8 cellular contexts compared by ENCODE assay signal in the genomic region with DNA sequence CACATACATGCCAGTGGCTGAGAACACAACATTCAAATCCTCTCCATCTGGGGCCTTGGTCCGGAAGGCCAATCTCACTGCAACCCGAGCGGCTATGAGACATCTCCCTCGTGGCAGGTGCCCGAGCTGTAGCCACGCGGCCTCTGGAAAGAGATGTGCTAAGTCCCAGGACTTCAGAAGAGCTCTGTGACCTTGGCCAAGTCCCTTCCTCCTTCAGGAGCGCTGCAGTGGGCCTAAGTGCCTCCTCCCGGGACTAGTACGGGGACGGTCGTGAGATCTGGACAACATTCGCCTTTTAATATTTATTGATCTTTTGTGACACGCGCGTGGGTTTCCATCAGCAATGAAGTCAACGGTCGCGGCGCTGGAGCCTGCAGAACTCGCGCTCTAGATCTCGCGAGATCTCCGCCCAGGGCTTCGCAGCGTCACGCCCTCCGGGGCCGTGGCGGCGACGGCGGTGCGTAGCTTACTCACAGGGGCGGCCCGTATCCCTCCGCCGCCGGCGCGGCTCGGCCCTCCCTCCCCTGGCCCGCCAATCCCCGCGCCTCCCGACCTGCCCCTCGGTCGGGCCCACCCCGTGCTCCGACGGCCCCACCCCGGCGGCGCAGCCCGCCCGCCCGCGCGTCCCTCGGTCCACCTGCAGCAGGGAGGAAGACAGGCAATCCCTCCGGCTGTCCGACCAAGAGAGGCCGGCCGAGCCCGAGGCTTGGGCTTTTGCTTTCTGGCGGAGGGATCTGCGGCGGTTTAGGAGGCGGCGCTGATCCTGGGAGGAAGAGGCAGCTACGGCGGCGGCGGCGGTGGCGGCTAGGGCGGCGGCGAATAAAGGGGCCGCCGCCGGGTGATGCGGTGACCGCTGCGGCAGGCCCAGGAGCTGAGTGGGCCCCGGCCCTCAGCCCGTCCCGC. TPM values are rescaled to one million over a fixed set of nuclear protein-coding genes. Genes with fewer than 3 reads are reported as not detected.
DNase-seq lines count a peak whose midpoint lies in the region; ATAC-seq and TF ChIP-seq lines count a peak whose summit lies in the region.

A gene (plus strand): TSS at position 588 of the 903 bp plus-strand sequence. CDS start 453 bp downstream, outside the sequence.

- H4K20me1 ChIP-seq in fibroblast of lung (ENCODE audit: control insufficient read depth, extremely low read depth, insufficient read depth, low read length): peaks cover 2% of the 10 kb centered on the region

- H3K4me3 Mint-ChIP-seq in activated T-helper 17 cell treated with anti-CD3 and anti-CD28 coated beads, Interleukin-2, amount 50 U/mL, for 72 hours: peak within 1 kb of the TSS; percentile 88
- H3K4me3 Mint-ChIP-seq in naive thymus-derived CD4-positive, alpha-beta T cell: peak within 1 kb of the TSS; percentile 90 to 100 (median 98)
- H3K4me3 Mint-ChIP-seq in stimulated activated memory B cell treated with anti-CD40 and anti-IgM and Interleukin-4, amounts not matched to agents 10 μg/mL and 1 μg/mL and 100 μg/mL, for 72 hours: peak within 1 kb of the TSS; percentile 99

- peak within 1 kb of the TSS; percentile 99 for H3K4me2 ChIP-seq in fibroblast of lung (ENCODE audit: extremely low read depth, insufficient read depth, low read length)

- H3K4me1 ChIP-seq in fibroblast of lung (ENCODE audit: control insufficient read depth, extremely low read depth, insufficient read depth, low read length): peaks cover 8% of the 10 kb centered on the region
- peaks cover 26 to 36% of the 10 kb centered on the region in 2 donors for H3K4me1 ChIP-seq in naive thymus-derived CD4-positive, alpha-beta T cell (ENCODE audit: control insufficient read depth in 2 of 2, insufficient read depth in 2 of 2, low read length in 2 of 2)

- peak within 1 kb of the TSS; percentile 85 for H2AFZ ChIP-seq in fibroblast of lung (ENCODE audit: low read length)

- H3K27me3 ChIP-seq in fibroblast of lung (ENCODE audit: control insufficient read depth, insufficient read depth, low read length): no peaks in the 10 kb centered on the region
- no peaks in the 10 kb centered on the region for H3K27me3 ChIP-seq in naive thymus-derived CD4-positive, alpha-beta T cell (ENCODE audit: control insufficient read depth in 2 of 2, insufficient read depth in 2 of 2, low read length in 2 of 2)

- H3K36me3 ChIP-seq in fibroblast of lung (ENCODE audit: control insufficient read depth, insufficient read depth, low read length): no peaks in the 10 kb centered on the region
- H3K36me3 ChIP-seq in naive thymus-derived CD4-positive, alpha-beta T cell (ENCODE audit: control insufficient read depth in 2 of 3, insufficient read depth in 3 of 3, low read length in 3 of 3): peaks cover 0 to 10% (median 0%) of the 10 kb centered on the region in 3 experiments

- peak within 1 kb of the TSS; percentile 91 for H3K27ac Mint-ChIP-seq in activated T-helper 17 cell treated with anti-CD3 and anti-CD28 coated beads, Interleukin-2, amount 50 U/mL, for 72 hours
- H3K27ac Mint-ChIP-seq in naive thymus-derived CD4-positive, alpha-beta T cell: peak within 1 kb of the TSS; percentile 88 to 98 (median 95)
- H3K27ac Mint-ChIP-seq in stimulated activated memory B cell treated with anti-CD40 and anti-IgM and Interleukin-4, amounts not matched to agents 10 μg/mL and 1 μg/mL and 100 μg/mL, for 72 hours: peak within 1 kb of the TSS; percentile 87

- TF ChIP-seq CTCF in RWPE1 (conservative IDR thresholded peaks at IDR 0.05; ENCODE audit: low read depth) (no peak), fibroblast of lung (conservative IDR thresholded peaks at IDR 0.05 in 1 of 2, IDR thresholded peaks at IDR 0.05 in 1 of 2; ENCODE audit: low read depth in 1 of 2, low read length in 2 of 2) (no peak)

- H3K4me3 ChIP-seq in fibroblast of lung (replicated peaks in 1 of 4; ENCODE audit: control extremely low read depth in 1 of 4, insufficient read depth in 1 of 4, low read depth in 3 of 4, low read length in 4 of 4): peak within 1 kb of the TSS; percentile 86 to 95 (median 89)
- H3K4me3 ChIP-seq in naive thymus-derived CD4-positive, alpha-beta T cell (ENCODE audit: low read length): peak within 1 kb of the TSS; percentile 85

- intact Hi-C loops in naive thymus-derived CD4-positive, alpha-beta T cell (cut with micrococcal nuclease): loop anchor here (1.0 to 10.0 kb wide), 27 partner anchors 14 to 1526 kb away; a partner anchor contains a TSS

- peaks cover 48% of the 10 kb centered on the region for H3K36me3 Mint-ChIP-seq in activated T-helper 17 cell treated with anti-CD3 and anti-CD28 coated beads, Interleukin-2, amount 50 U/mL, for 72 hours (ENCODE audit: low read depth)
- H3K36me3 Mint-ChIP-seq in naive thymus-derived CD4-positive, alpha-beta T cell: peaks cover 0 to 19% (median 4%) of the 10 kb centered on the region in 5 donors
- peaks cover 12% of the 10 kb centered on the region for H3K36me3 Mint-ChIP-seq in stimulated activated memory B cell treated with anti-CD40 and anti-IgM and Interleukin-4, amounts not matched to agents 10 μg/mL and 1 μg/mL and 100 μg/mL, for 72 hours

- POLR2A ChIA-PET in RWPE1 (lab: Yijun Ruan, JAX; ENCODE audit: low non-redundant PET): interaction anchor here (0.5 to 0.6 kb wide), 6 partner anchors 27 to 1015 kb away, joined by 3 to 12 read pairs (median 6); no protein-coding TSS in a partner anchor
- POLR2A ChIA-PET in naive thymus-derived CD4-positive, alpha-beta T cell (lab: Charles Lee): interaction anchor here (0.6 to 7.9 kb wide), 24 partner anchors 9 to 986 kb away, joined by 3 to 120 read pairs (median 4); a partner anchor contains a TSS

- no peaks in the 10 kb centered on the region for H3K9me3 Mint-ChIP-seq in activated T-helper 17 cell treated with anti-CD3 and anti-CD28 coated beads, Interleukin-2, amount 50 U/mL, for 72 hours
- peaks cover 0 to 7% (median 0%) of the 10 kb centered on the region in 11 donors for H3K9me3 Mint-ChIP-seq in naive thymus-derived CD4-positive, alpha-beta T cell
- H3K9me3 Mint-ChIP-seq in stimulated activated memory B cell treated with anti-CD40 and anti-IgM and Interleukin-4, amounts not matched to agents 10 μg/mL and 1 μg/mL and 100 μg/mL, for 72 hours: no peaks in the 10 kb centered on the region

- no peaks in the 10 kb centered on the region for H3K9me3 ChIP-seq in fibroblast of lung (ENCODE audit: control insufficient read depth, insufficient read depth, low read depth, low read length)
- no peaks in the 10 kb centered on the region for H3K9me3 ChIP-seq in naive thymus-derived CD4-positive, alpha-beta T cell (ENCODE audit: control insufficient read depth in 2 of 3, low read length in 3 of 3)

- peak; percentile 97 for DNase-seq in EL
- peak; percentile 95 for DNase-seq in H4 (ENCODE audit: low spot score)
- DNase-seq in LoVo (ENCODE audit: low spot score): peak; percentile 100
- DNase-seq in RWPE1 (ENCODE audit: low spot score): peak; percentile 99
- peak; percentile 99 for DNase-seq in fibroblast of lung (ENCODE audit: low read depth in 2 of 2)
- peak; percentile 95 to 98 (median 97) for DNase-seq in naive thymus-derived CD4-positive, alpha-beta T cell

- CTCF ChIA-PET in RWPE1 (lab: Yijun Ruan, JAX): no interaction called here
- CTCF ChIA-PET in naive thymus-derived CD4-positive, alpha-beta T cell (lab: Charles Lee): interaction anchor here (0.6 to 2.0 kb wide), 5 partner anchors 14 to 73 kb away, joined by 3 to 5 read pairs (median 4); no protein-coding TSS in a partner anchor

- ATAC-seq in activated T-helper 17 cell treated with anti-CD3 and anti-CD28 coated beads, Interleukin-2, amount 50 U/mL, for 72 hours (replicated peaks): peak; percentile 92
- ATAC-seq in naive thymus-derived CD4-positive, alpha-beta T cell: peak; percentile 94
- ATAC-seq in stimulated activated memory B cell treated with anti-CD40 and anti-IgM and Interleukin-4, amounts not matched to agents 10 μg/mL and 1 μg/mL and 100 μg/mL, for 72 hours: peak; percentile 97

- peak within 1 kb of the TSS; percentile 89 for H3K9ac ChIP-seq in fibroblast of lung (ENCODE audit: insufficient read depth, low read length)

- H3K4me1 Mint-ChIP-seq in activated T-helper 17 cell treated with anti-CD3 and anti-CD28 coated beads, Interleukin-2, amount 50 U/mL, for 72 hours: peaks cover 19% of the 10 kb centered on the region
- H3K4me1 Mint-ChIP-seq in naive thymus-derived CD4-positive, alpha-beta T cell: peaks cover 28 to 39% (median 34%) of the 10 kb centered on the region in 7 donors
- peaks cover 43% of the 10 kb centered on the region for H3K4me1 Mint-ChIP-seq in stimulated activated memory B cell treated with anti-CD40 and anti-IgM and Interleukin-4, amounts not matched to agents 10 μg/mL and 1 μg/mL and 100 μg/mL, for 72 hours

- H3K79me2 ChIP-seq in fibroblast of lung (ENCODE audit: control insufficient read depth, insufficient read depth, low read length): peaks cover 46% of the 10 kb centered on the region

- peak within 1 kb of the TSS; percentile 96 for H3K27ac ChIP-seq in RWPE1
- H3K27ac ChIP-seq in fibroblast of lung (ENCODE audit: insufficient read depth, low read length): peak within 1 kb of the TSS; percentile 82
- H3K27ac ChIP-seq in naive thymus-derived CD4-positive, alpha-beta T cell (ENCODE audit: low read depth, low read length): peak within 1 kb of the TSS; percentile 92

- H3K27me3 Mint-ChIP-seq in activated T-helper 17 cell treated with anti-CD3 and anti-CD28 coated beads, Interleukin-2, amount 50 U/mL, for 72 hours: no peaks in the 10 kb centered on the region
- H3K27me3 Mint-ChIP-seq in naive thymus-derived CD4-positive, alpha-beta T cell: no peaks in the 10 kb centered on the region
- no peaks in the 10 kb centered on the region for H3K27me3 Mint-ChIP-seq in stimulated activated memory B cell treated with anti-CD40 and anti-IgM and Interleukin-4, amounts not matched to agents 10 μg/mL and 1 μg/mL and 100 μg/mL, for 72 hours

RNA-seq across cellular contexts. Expression of the gene that starts here (rescaled TPM):
- total RNA-seq in H4 (2014; rRNA removed; shearing (Covaris generic)): 64.7 and 79.3 TPM in 2 replicates
- total RNA-seq in activated T-helper 17 cell treated with anti-CD3 and anti-CD28 coated beads, Interleukin-2, amount 50 U/mL, for 72 hours: 100 to 1,000 TPM; 200 to 270 TPM
- total RNA-seq in fibroblast of lung: 49.1 and 62.9 TPM in 2 replicates
- 52.9 and 56.5 TPM in 2 replicates for polyA plus RNA-seq in fibroblast of lung
- 149 and 167 TPM in 2 replicates for polyA plus RNA-seq in fibroblast of lung (2012)
- 7.2 and 10.6 TPM in 2 replicates for polyA minus RNA-seq in fibroblast of lung (ENCODE audit: low replicate concordance)
- total RNA-seq in naive thymus-derived CD4-positive, alpha-beta T cell: 100 to 1,000 TPM; 145 to 214 (median 184) TPM
- polyA plus RNA-seq in naive thymus-derived CD4-positive, alpha-beta T cell: 100 to 1,000 TPM; 320 to 343 TPM

Comparison
In these comparisons a context has a peak if more than half of its experiments do, and no peak if none do; other contexts are left out.
1. Peak in every context shown above with its lines: DNase-seq, ATAC-seq, H3K4me3 ChIP-seq and H3K27ac ChIP-seq.